18 cellular contexts compared by ENCODE assay signal in the genomic region with DNA sequence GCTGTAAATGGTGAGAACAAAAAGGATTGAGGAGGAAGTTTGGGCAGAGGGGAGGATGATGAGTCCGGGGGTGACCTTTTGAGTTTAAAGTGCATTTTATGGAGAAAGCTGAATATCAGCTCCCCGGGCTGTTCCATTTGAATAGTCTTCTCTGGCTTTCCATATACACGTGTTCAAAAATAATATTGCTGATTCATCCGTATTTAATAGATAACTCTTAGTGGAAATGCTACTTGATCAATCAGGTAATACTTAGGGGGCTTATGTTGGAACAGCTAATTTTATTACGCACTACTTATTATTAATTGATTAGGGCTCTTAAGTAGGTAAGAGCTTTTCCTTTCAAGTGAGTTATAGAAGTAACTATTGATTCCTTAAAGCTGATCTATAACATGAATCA.
A peak's percentile ranks its signal among the peaks of the same experiment; 100 is the strongest.
DNase-seq lines count a peak whose midpoint lies in the region; ATAC-seq, FAIRE-seq and TF ChIP-seq lines count a peak whose summit lies in the region.
"Had no signal": no experiment of that assay in that cellular context is flagged by ENCODE, and none has a peak within 500 bp of the region (broad histone marks: within the 10 kb centered on the region; RNA-seq: fewer than 3 reads in every experiment).

No MANE protein-coding gene starts in this region.

- TF ChIP-seq CTCF in A549 (IDR thresholded peaks at IDR 0.05) (no peak), D721Med (IDR thresholded peaks at IDR 0.05; ENCODE audit: insufficient read depth, missing control alignments) (no peak), K562 (IDR thresholded peaks at IDR 0.05 in 2 of 3, conservative IDR thresholded peaks at IDR 0.05 in 1 of 3; ENCODE audit: insufficient read depth in 2 of 3, low read depth in 1 of 3, low read length in 3 of 3) (no peak)

- BruUV-seq in K562 (replicated peaks; lab: Mats Ljungman, UMichigan) = no TSS peak

- no peaks in the 10 kb centered on the region for H3K79me2 ChIP-seq in K562 (ENCODE audit: control insufficient read depth, insufficient read depth, low read length)

- CTCF ChIA-PET in A549 (lab: Yijun Ruan, JAX) = interaction anchor here (1.7 kb wide), 1 partner anchor 7 kb away, joined by 3 read pairs; no protein-coding TSS in a partner anchor
- CTCF ChIA-PET in K562 (lab: Yijun Ruan, JAX; ENCODE audit: low intra/inter-chr PET ratio) = no interaction called here

- H3K9me3 ChIP-seq in A549 (no peaks in the 10 kb centered on the region), K562 (replicated peaks; ENCODE audit: control insufficient read depth, insufficient read depth, low read depth, low read length) (no peaks in the 10 kb centered on the region)

- TF ChIP-seq RAD21 in A549 (conservative IDR thresholded peaks at IDR 0.05 in 1 of 2, IDR thresholded peaks at IDR 0.05 in 1 of 2) (no peak), K562 (CRISPR knock-in tag; conservative IDR thresholded peaks at IDR 0.05 in 1 of 2, IDR thresholded peaks at IDR 0.05 in 1 of 2) (no peak)

- POLR2A ChIA-PET in A549 (lab: Yijun Ruan, JAX) (no interaction called here), K562 (lab: Yijun Ruan, JAX) (no interaction called here)

- TF ChIP-seq POLR2A in A549 (IDR thresholded peaks at IDR 0.05; ENCODE audit: low read length) = no peak
- no peak for TF ChIP-seq POLR2A in K562 (conservative IDR thresholded peaks at IDR 0.05)

- no peak overlapping the region for H3K4me2 ChIP-seq in A549
- no peak overlapping the region for H3K4me2 ChIP-seq in K562 (ENCODE audit: insufficient read depth, low read length)
- H3K4me2 ChIP-seq: BLaER1 treated with 17β-estradiol and CSF1 and Interleukin-3, amounts not matched to agents 10 nM and 100 nM had no signal

- no peak overlapping the region for H3K9ac ChIP-seq in K562 (ENCODE audit: insufficient read depth in 1 of 2, low read depth in 2 of 2, low read length in 2 of 2)
- H3K9ac ChIP-seq: BLaER1 treated with 17β-estradiol and CSF1 and Interleukin-3, amounts not matched to agents 10 nM and 100 nM had no signal

- H3K27ac ChIP-seq in A549 = no peak overlapping the region
- H3K27ac ChIP-seq in K562 (ENCODE audit: extremely low read depth, low read depth, low read length) = no peak overlapping the region
- H3K27ac ChIP-seq: BLaER1 treated with 17β-estradiol and CSF1 and Interleukin-3, amounts not matched to agents 10 nM and 100 nM; C4-2B had no signal

- TF ChIP-seq EP300 in A549 (IDR thresholded peaks at IDR 0.05) (no peak), K562 (IDR thresholded peaks at IDR 0.05; ENCODE audit: low read length) (no peak)

- H3K9me1 ChIP-seq in K562 (ENCODE audit: control insufficient read depth, insufficient read depth, low read length) = no peaks in the 10 kb centered on the region

- H3K4me1 ChIP-seq in A549 = no peaks in the 10 kb centered on the region
- H3K4me1 ChIP-seq in K562 (replicated peaks in 1 of 2; ENCODE audit: control insufficient read depth in 2 of 2, insufficient read depth in 2 of 2, low read length in 2 of 2) = no peaks in the 10 kb centered on the region
- H3K4me1 ChIP-seq: BLaER1 treated with 17β-estradiol and CSF1 and Interleukin-3, amounts not matched to agents 10 nM and 100 nM had no signal

- H3K4me3 ChIP-seq in A549 (no peak overlapping the region), K562 (no peak overlapping the region)
- H3K4me3 ChIP-seq: BLaER1 treated with 17β-estradiol and CSF1 and Interleukin-3, amounts not matched to agents 10 nM and 100 nM had no signal

- intact Hi-C loops in K562 (cut with micrococcal nuclease) = no loop called here

- DNase-seq in A549 (ENCODE audit: low read depth in 1 of 2, low spot score in 1 of 2) (no peak), D721Med (ENCODE audit: insufficient read length, low spot score) (no peak), K562 (ENCODE audit: extremely low read depth in 1 of 4, low spot score in 3 of 4) (no peak), COLO829 (ENCODE audit: low spot score) (no peak)
- DNase-seq in activated CD4-positive, alpha-beta T cell treated with anti-CD3 and anti-CD28 coated beads, Interleukin-2, amount 50 U/mL, for 1 hour = no peak
- DNase-seq: 8988T; AML-193; CD4-positive, alpha-beta T cell; CD8-positive, alpha-beta T cell; COR-L47; DMS79 treated with DMSO at 0.1 percent for 48 hours; GF-D8 had no signal

- FAIRE-seq in A549 (lab: Jason Lieb, UNC) = no peak
- FAIRE-seq in D721Med (lab: Jason Lieb, UNC) = peak; percentile 6
- no peak for FAIRE-seq in K562 (lab: Jason Lieb, UNC)
- FAIRE-seq: A204.1, G401.6, GM12891, GM19239 had no signal

- H3K27me3 ChIP-seq in K562 (ENCODE audit: control insufficient read depth in 2 of 2, insufficient read depth in 2 of 2, low read length in 2 of 2) = no peaks in the 10 kb centered on the region
- H3K27me3 ChIP-seq: BLaER1 treated with 17β-estradiol and CSF1 and Interleukin-3, amounts not matched to agents 10 nM and 100 nM had no signal

- 39% methylated on average over 5 of the region's 5 CpGs for WGBS in A549 (ENCODE audit: missing lambda C conversion rate)
- 7% methylated on average over 5 of the region's 5 CpGs for WGBS in K562 (ENCODE audit: insufficient coverage, low coverage, missing lambda C conversion rate)

- H3K36me3 ChIP-seq in K562 (ENCODE audit: control insufficient read depth, insufficient read depth, low read length) = no peaks in the 10 kb centered on the region
- H3K36me3 ChIP-seq: BLaER1 treated with 17β-estradiol and CSF1 and Interleukin-3, amounts not matched to agents 10 nM and 100 nM had no signal

- in situ Hi-C loops in K562 (cut with MboI) = no loop called here

- no peak overlapping the region for H2AFZ ChIP-seq in K562 (ENCODE audit: low read depth, low read length)

- ATAC-seq in A549 (no peak), K562 (no peak)
- ATAC-seq: CD8-positive, alpha-beta T cell had no signal

- no peaks in the 10 kb centered on the region for H4K20me1 ChIP-seq in K562 (replicated peaks; ENCODE audit: control insufficient read depth, insufficient read depth, low read length)
- H4K20me1 ChIP-seq: BLaER1 treated with 17β-estradiol and CSF1 and Interleukin-3, amounts not matched to agents 10 nM and 100 nM had no signal

TF ChIP-seq in A549, 52 proteins besides CTCF, POLR2A, EP300 and RAD21:
- TF ChIP-seq ZSCAN20 (CRISPR knock-in tag; IDR thresholded peaks at IDR 0.05) (no peak), MAFK (IDR thresholded peaks at IDR 0.05; ENCODE audit: partially characterized antibody) (peak; percentile 55), SMC3 (IDR thresholded peaks at IDR 0.05) (no peak), ZC3H11A (IDR thresholded peaks at IDR 0.05) (no peak), TFCP2L1 (CRISPR knock-in tag; IDR thresholded peaks at IDR 0.05) (no peak)
- TF ChIP-seq, protein P1, sequence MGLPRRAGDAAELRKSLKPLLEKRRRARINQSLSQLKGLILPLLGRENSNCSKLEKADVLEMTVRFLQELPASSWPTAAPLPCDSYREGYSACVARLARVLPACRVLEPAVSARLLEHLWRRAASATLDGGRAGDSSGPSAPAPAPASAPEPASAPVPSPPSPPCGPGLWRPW (IDR thresholded peaks at IDR 0.05) = no peak
TF ChIP-seq in A549: peak in this region for 1.

TF ChIP-seq in K562, 482 proteins besides CTCF, POLR2A, EP300 and RAD21:
- TF ChIP-seq ZNF316 (IDR thresholded peaks at IDR 0.05) = 0 out of 2 replicates have a peak, but pooled peaks have one; percentile 22
- TF ChIP-seq, protein P2, sequence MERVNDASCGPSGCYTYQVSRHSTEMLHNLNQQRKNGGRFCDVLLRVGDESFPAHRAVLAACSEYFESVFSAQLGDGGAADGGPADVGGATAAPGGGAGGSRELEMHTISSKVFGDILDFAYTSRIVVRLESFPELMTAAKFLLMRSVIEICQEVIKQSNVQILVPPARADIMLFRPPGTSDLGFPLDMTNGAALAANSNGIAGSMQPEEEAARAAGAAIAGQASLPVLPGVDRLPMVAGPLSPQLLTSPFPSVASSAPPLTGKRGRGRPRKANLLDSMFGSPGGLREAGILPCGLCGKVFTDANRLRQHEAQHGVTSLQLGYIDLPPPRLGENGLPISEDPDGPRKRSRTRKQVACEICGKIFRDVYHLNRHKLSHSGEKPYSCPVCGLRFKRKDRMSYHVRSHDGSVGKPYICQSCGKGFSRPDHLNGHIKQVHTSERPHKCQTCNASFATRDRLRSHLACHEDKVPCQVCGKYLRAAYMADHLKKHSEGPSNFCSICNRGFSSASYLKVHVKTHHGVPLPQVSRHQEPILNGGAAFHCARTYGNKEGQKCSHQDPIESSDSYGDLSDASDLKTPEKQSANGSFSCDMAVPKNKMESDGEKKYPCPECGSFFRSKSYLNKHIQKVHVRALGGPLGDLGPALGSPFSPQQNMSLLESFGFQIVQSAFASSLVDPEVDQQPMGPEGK (CRISPR knock-in tag; IDR thresholded peaks at IDR 0.05; ENCODE audit: borderline replicate concordance) = no peak
